8 cellular contexts compared by ENCODE assay signal in genomic region chr10:130580975-130581374, GRCh38.
"Had no signal": no experiment of that assay in that cellular context is flagged by ENCODE, and none has a peak within 500 bp of the region (broad histone marks: within the 10 kb centered on the region; RNA-seq: fewer than 3 reads in every experiment).

No MANE protein-coding gene starts in this region.

- H3K27ac ChIP-seq: HL-60, KMS-11 had no signal

- H3K9me3 ChIP-seq: HAP-1 had no signal

- DNase-seq: H7, HFFc6, KBM-7 had no signal

- H3K9ac ChIP-seq: KMS-11 had no signal

- H3K27ac Mint-ChIP-seq: GM23338, HFFc6, IgD-negative memory B cell had no signal

- H3K36me3 ChIP-seq: HAP-1 had no signal

- H3K4me1 Mint-ChIP-seq: GM23338, IgD-negative memory B cell had no signal

- H3K4me3 Mint-ChIP-seq: GM23338, HFFc6, IgD-negative memory B cell had no signal

- H3K4me1 ChIP-seq: HAP-1 had no signal

- H2AFZ ChIP-seq: GM23338 had no signal

- H3K4me3 ChIP-seq: GM23338, HAP-1 had no signal

- H3K4me2 ChIP-seq: GM23338, KMS-11 had no signal
